In genomic region chr3:149131594-149131993, GRCh38 we compare ENCODE assay signal across 10 cellular contexts. TPM values are rescaled to one million over a fixed set of nuclear protein-coding genes. Genes with fewer than 3 reads are reported as not detected.
A peak's percentile ranks its signal among the peaks of the same experiment; 100 is the strongest.
DNase-seq lines count a peak whose midpoint lies in the region; ATAC-seq and TF ChIP-seq lines count a peak whose summit lies in the region.
"Had no signal": no experiment of that assay in that cellular context is flagged by ENCODE, and none has a peak within 500 bp of the region (broad histone marks: within the 10 kb centered on the region; RNA-seq: fewer than 3 reads in every experiment).

No MANE protein-coding gene starts in this region.

- TF ChIP-seq POLR2A in esophagus muscularis mucosa (IDR thresholded peaks at IDR 0.05; ENCODE audit: low read depth): no peak
- no peak for TF ChIP-seq POLR2A in gastrocnemius medialis (IDR thresholded peaks at IDR 0.05)
- no peak for TF ChIP-seq POLR2A in erythroblast (IDR thresholded peaks at IDR 0.05; ENCODE audit: low read length)

- BruUV-seq in PC-3 (replicated peaks; lab: Mats Ljungman, UMichigan): no TSS peak

- in situ Hi-C loops in gastrocnemius medialis (cut with MboI; ENCODE audit: low sequenced_read_pairs in 4 of 4): no loop called here

- H3F3A ChIP-seq in PC-3 (ENCODE audit: low read length, unreplicated experiment): no peaks in the 10 kb centered on the region

- H3K9ac ChIP-seq in ES-I3 (ENCODE audit: low read depth, low read length): 0 out of 2 replicates have a peak overlapping the region, but pooled peaks have one; percentile 96
- H3K9ac ChIP-seq in PC-3 (ENCODE audit: low read length): no peak overlapping the region

- H3K27ac ChIP-seq in PC-3 (ENCODE audit: low read length): no peak overlapping the region
- peak overlapping the region; percentile 3 to 86 (median 84) for H3K27ac ChIP-seq in esophagus muscularis mucosa (replicated peaks in 1 of 4)
- peak overlapping the region; percentile 48 to 79 (median 74) for H3K27ac ChIP-seq in gastrocnemius medialis
- no peak overlapping the region for H3K27ac ChIP-seq in effector memory CD4-positive, alpha-beta T cell (ENCODE audit: insufficient read depth, low read length, poor library complexity, severe bottlenecking)

- WGBS in esophagus muscularis mucosa: 75% methylated on average over 4 of the region's 4 CpGs

- ATAC-seq in PC-3 (no peak), gastrocnemius medialis (no peak)
- ATAC-seq: left lobe of liver had no signal

- H3K4me3 ChIP-seq in PC-3 (ENCODE audit: low read length) (peak overlapping the region; percentile 78; the same call in 1 of the 2 replicates), esophagus muscularis mucosa (peak overlapping the region in 1 of 4 donors; percentile 13), gastrocnemius medialis (no peak overlapping the region)
- H3K4me3 ChIP-seq in effector memory CD4-positive, alpha-beta T cell (ENCODE audit: insufficient read depth, low read depth, low read length, poor library complexity, severe bottlenecking): no peak overlapping the region

- DNase-seq in PC-3: no peak
- DNase-seq in esophagus muscularis mucosa (ENCODE audit: extremely low spot score): no peak
- DNase-seq in gastrocnemius medialis: no peak
- DNase-seq in HEK293T (ENCODE audit: extremely low spot score): no peak
- DNase-seq in effector memory CD4-positive, alpha-beta T cell: no peak
- no peak for DNase-seq in activated CD8-positive, alpha-beta memory T cell treated with anti-CD3 and anti-CD28 coated beads for 24 hours
- DNase-seq in erythroblast (lab: John Stamatoyannopoulos, UW): no peak
- DNase-seq: NCI-H1092 had no signal

- intact Hi-C loops in PC-3 (cut with micrococcal nuclease): loop anchor here (5.0 kb wide), 1 partner anchor 91 kb away; the partner anchor contains the start of gene CP
- intact Hi-C loops in esophagus muscularis mucosa (cut with DNase I): no loop called here
- intact Hi-C loops in gastrocnemius medialis (cut with DNase I; ENCODE audit: low total_unique reads): no loop called here

- no peak overlapping the region for H2AFZ ChIP-seq in PC-3 (ENCODE audit: low read length)

- TF ChIP-seq EP300 in esophagus muscularis mucosa (IDR thresholded peaks at IDR 0.05): no peak

- TF ChIP-seq CTCF in PC-3 (conservative IDR thresholded peaks at IDR 0.05; ENCODE audit: low read depth, low read length) (no peak), esophagus muscularis mucosa (IDR thresholded peaks at IDR 0.05) (no peak), gastrocnemius medialis (IDR thresholded peaks at IDR 0.05 in 4 of 5, conservative IDR thresholded peaks at IDR 0.05 in 1 of 5) (no peak)

- H3K9me2 ChIP-seq in PC-3 (replicated peaks; ENCODE audit: low read length): no peaks in the 10 kb centered on the region

- no peaks in the 10 kb centered on the region for H3K36me3 ChIP-seq in ES-I3 (ENCODE audit: insufficient read depth, low read length)
- H3K36me3 ChIP-seq in PC-3 (ENCODE audit: low read depth, low read length): no peaks in the 10 kb centered on the region
- no peaks in the 10 kb centered on the region for H3K36me3 ChIP-seq in esophagus muscularis mucosa
- no peaks in the 10 kb centered on the region for H3K36me3 ChIP-seq in gastrocnemius medialis
- H3K36me3 ChIP-seq in effector memory CD4-positive, alpha-beta T cell (ENCODE audit: control insufficient read depth, insufficient read depth, low read length): no peaks in the 10 kb centered on the region

- POLR2A ChIA-PET in PC-3 (lab: Charles Lee; ENCODE audit: unreplicated experiment): interaction anchor here (0.7 kb wide), 1 partner anchor 39 kb away, joined by 3 read pairs; no protein-coding TSS in a partner anchor
- POLR2A ChIA-PET in HEK293T (lab: Yijun Ruan, JAX): no interaction called here

- H3K9me3 ChIP-seq in ES-I3 (ENCODE audit: control insufficient read depth, insufficient read depth, low read length): no peaks in the 10 kb centered on the region
- no peaks in the 10 kb centered on the region for H3K9me3 ChIP-seq in PC-3 (ENCODE audit: low read length)
- H3K9me3 ChIP-seq in esophagus muscularis mucosa: no peaks in the 10 kb centered on the region
- H3K9me3 ChIP-seq in gastrocnemius medialis: no peaks in the 10 kb centered on the region
- no peaks in the 10 kb centered on the region for H3K9me3 ChIP-seq in effector memory CD4-positive, alpha-beta T cell (ENCODE audit: control insufficient read depth, low read length)

- peaks cover 44% of the 10 kb centered on the region for H3K79me2 ChIP-seq in PC-3 (ENCODE audit: low read length)

- no peaks in the 10 kb centered on the region for H3K27me3 ChIP-seq in PC-3 (ENCODE audit: low read length)
- no peaks in the 10 kb centered on the region for H3K27me3 ChIP-seq in esophagus muscularis mucosa
- H3K27me3 ChIP-seq in gastrocnemius medialis: no peaks in the 10 kb centered on the region
- H3K27me3 ChIP-seq in effector memory CD4-positive, alpha-beta T cell (replicated peaks; ENCODE audit: control insufficient read depth, insufficient read depth, low read length, poor library complexity, severe bottlenecking): no peaks in the 10 kb centered on the region

- H3K4me1 ChIP-seq in ES-I3 (ENCODE audit: insufficient read depth, low read length): peaks cover 13% of the 10 kb centered on the region
- H3K4me1 ChIP-seq in PC-3 (ENCODE audit: insufficient read depth, low read length): peaks cover 43% of the 10 kb centered on the region
- peaks cover 20 to 48% (median 45%) of the 10 kb centered on the region in 4 donors for H3K4me1 ChIP-seq in esophagus muscularis mucosa
- peaks cover 17 to 22% of the 10 kb centered on the region in 2 donors for H3K4me1 ChIP-seq in gastrocnemius medialis
- H3K4me1 ChIP-seq in effector memory CD4-positive, alpha-beta T cell (ENCODE audit: control insufficient read depth, insufficient read depth, low read length, poor library complexity, severe bottlenecking): peaks cover 21% of the 10 kb centered on the region

- H4K20me1 ChIP-seq in PC-3 (ENCODE audit: low read length): no peaks in the 10 kb centered on the region

- CTCF ChIA-PET in PC-3 (lab: Charles Lee): no interaction called here
- CTCF ChIA-PET in HEK293T (lab: Yijun Ruan, JAX): no interaction called here

- H3K4me2 ChIP-seq in PC-3 (ENCODE audit: low read length): peak overlapping the region; percentile 96

TF ChIP-seq in HEK293T, 16 proteins besides CTCF, POLR2A, EP300 and RAD21:
- TF ChIP-seq L3MBTL2 (conservative IDR thresholded peaks at IDR 0.05) (no peak), BHLHE40 (IDR thresholded peaks at IDR 0.05; ENCODE audit: borderline replicate concordance) (no peak), SP1 (IDR thresholded peaks at IDR 0.05) (no peak), FOXM1 (IDR thresholded peaks at IDR 0.05; ENCODE audit: borderline replicate concordance) (no peak), FOXA1 (IDR thresholded peaks at IDR 0.05) (no peak), TARDBP (IDR thresholded peaks at IDR 0.05) (no peak), SUZ12 (IDR thresholded peaks at IDR 0.05) (no peak), ELF4 (IDR thresholded peaks at IDR 0.05) (no peak), ZNF384 (IDR thresholded peaks at IDR 0.05) (no peak), HDGF (IDR thresholded peaks at IDR 0.05; ENCODE audit: borderline replicate concordance) (no peak), FOXK2 (IDR thresholded peaks at IDR 0.05) (no peak), ARNT (IDR thresholded peaks at IDR 0.05) (no peak), PKNOX1 (IDR thresholded peaks at IDR 0.05) (no peak), NFRKB (IDR thresholded peaks at IDR 0.05) (no peak)

RNA-seq across cellular contexts. Expression of gene HPS3, which starts 2.2 kb away (rescaled TPM):
- total RNA-seq in PC-3 (2014; rRNA removed): 11.3 and 13.9 TPM in 2 replicates
- 10 to 100 TPM; 10.6 to 15.9 (median 12.4) TPM for total RNA-seq in esophagus muscularis mucosa
- total RNA-seq in gastrocnemius medialis: 1 to 10 TPM; 3.1 to 5.5 (median 4.4) TPM

RNA-seq across cellular contexts. Expression of gene HLTF, which starts 45.3 kb away (rescaled TPM):
- total RNA-seq in PC-3 (2014; rRNA removed) (36.5 and 43.3 TPM in 2 replicates), esophagus muscularis mucosa (10 to 100 TPM; 13.3 to 26.2 (median 19.4) TPM), gastrocnemius medialis (10 to 100 TPM in 1 of 4 donors, 1 to 10 TPM in 3; 2.8 to 11.0 (median 5.9) TPM)

Comparison
In these comparisons a context has a peak if more than half of its experiments do, and no peak if none do; other contexts are left out.
1. H3K27ac ChIP-seq: peak in esophagus muscularis mucosa (4 of 4) and gastrocnemius medialis (4 of 4); none in PC-3 (single experiment) and effector memory CD4-positive, alpha-beta T cell (single experiment).